ENCODE assay signal across 20 cellular contexts in genomic region chr12:25712169-25712568, GRCh38.
DNase-seq lines count a peak whose midpoint lies in the region; ATAC-seq and TF ChIP-seq lines count a peak whose summit lies in the region.
"Had no signal": no experiment of that assay in that cellular context is flagged by ENCODE, and none has a peak within 500 bp of the region (broad histone marks: within the 10 kb centered on the region; RNA-seq: fewer than 3 reads in every experiment).

No MANE protein-coding gene starts in this region.

- no peak overlapping the region for H2BK120ac ChIP-seq in H9 (ENCODE audit: low read depth, low read length, poor library complexity, severe bottlenecking)

- no peak overlapping the region for H4K91ac ChIP-seq in H9 (ENCODE audit: insufficient read length, low read depth, low read length)

- H3K9ac ChIP-seq in MM.1S (ENCODE audit: low read length) (no peak overlapping the region), H9 (ENCODE audit: extremely low read depth, insufficient read length, low read length) (no peak overlapping the region)

- no peak overlapping the region for H2BK5ac ChIP-seq in H9 (ENCODE audit: insufficient read length, low read length)

- no peak overlapping the region for H2BK15ac ChIP-seq in H9 (ENCODE audit: low read depth, low read length)

- H3T11ph ChIP-seq in H9 (ENCODE audit: low read length) = no peak overlapping the region

- no peak overlapping the region for H3K56ac ChIP-seq in H9 (ENCODE audit: insufficient read length, low read depth, low read length)

- no peak overlapping the region for H4K5ac ChIP-seq in H9 (ENCODE audit: insufficient read length, low read depth, low read length)

- ATAC-seq in GM18870 (IDR thresholded peaks at IDR 0.05; ENCODE audit: unreplicated experiment) = peak; percentile 40
- ATAC-seq in HG02763 (IDR thresholded peaks at IDR 0.05; ENCODE audit: unreplicated experiment) = peak; percentile 36
- ATAC-seq in mucosa of descending colon = no peak
- ATAC-seq in HG03460 (IDR thresholded peaks at IDR 0.05; ENCODE audit: unreplicated experiment) = no peak
- ATAC-seq: HepG2, left colon, Panc1, T-cell had no signal

- no peak overlapping the region for H3K4me3 Mint-ChIP-seq in H9
- H3K4me3 Mint-ChIP-seq: naive B cell, T-cell had no signal

- H2BK12ac ChIP-seq in H9 (ENCODE audit: insufficient read length, low read depth, low read length) = no peak overlapping the region

- intact Hi-C loops in mucosa of descending colon (cut with DNase I, micrococcal nuclease) = no loop called here

- no peak overlapping the region for H4K8ac ChIP-seq in H9 (replicated peaks; ENCODE audit: insufficient read length, low read depth, low read length)

- no peak overlapping the region for H3K14ac ChIP-seq in H9 (ENCODE audit: insufficient read depth, low read length)

- H4K20me1 ChIP-seq in MM.1S (ENCODE audit: insufficient read depth, low read length) (no peaks in the 10 kb centered on the region), H9 (ENCODE audit: control insufficient read depth, insufficient read depth, insufficient read length) (no peaks in the 10 kb centered on the region)

- peaks cover 18% of the 10 kb centered on the region for H3F3A ChIP-seq in MM.1S (ENCODE audit: insufficient read depth, low read length)

- no peaks in the 10 kb centered on the region for H3K79me1 ChIP-seq in H9 (ENCODE audit: insufficient read depth, low read depth, low read length, poor library complexity, severe bottlenecking)

- WGBS in H9 (ENCODE audit: extremely low coverage, insufficient read length, low lambda C conversion rate) = no CpG with 5 or more reads among the region's 8 CpGs

- DNase-seq in MM.1S (peak; percentile 86), mucosa of descending colon (no peak), H9 (no peak), inferior parietal cortex (ENCODE audit: extremely low spot score) (no peak)
- DNase-seq: activated T-cell treated with anti-CD3 and anti-CD28 coated beads, Interleukin-2, amount 50 U/mL, for 1 hour; amniotic stem cell; Caco-2; GDM1; GOT3; left colon; naive B cell; NCI-H345; T-cell; tibial artery had no signal

- H3K27me3 ChIP-seq in MM.1S (replicated peaks; ENCODE audit: insufficient read depth, low read length) (no peaks in the 10 kb centered on the region), H9 (ENCODE audit: insufficient read depth, low read length) (no peaks in the 10 kb centered on the region)
- H3K27me3 ChIP-seq: tibial artery had no signal

- H3K4ac ChIP-seq in H9 (ENCODE audit: low read depth, low read length) = no peak overlapping the region

- H3K79me2 ChIP-seq in MM.1S (ENCODE audit: low read length) (no peaks in the 10 kb centered on the region), H9 (ENCODE audit: insufficient read depth, low read length) (no peaks in the 10 kb centered on the region)

- H3K23me2 ChIP-seq in H9 (ENCODE audit: insufficient read length, low read depth, low read length, poor library complexity, severe bottlenecking) = no peaks in the 10 kb centered on the region

- H3K27me3 Mint-ChIP-seq in H9 (ENCODE audit: low read depth) = no peaks in the 10 kb centered on the region; the same call in 1 of the 2 replicates
- H3K27me3 Mint-ChIP-seq: naive B cell, T-cell had no signal

- H3K4me2 ChIP-seq in MM.1S (ENCODE audit: low read depth, low read length) (peak overlapping the region; percentile 71), H9 (ENCODE audit: insufficient read depth, insufficient read length, low read length) (no peak overlapping the region)

- H3K36me3 ChIP-seq in MM.1S (replicated peaks; ENCODE audit: insufficient read depth, low read length) = no peaks in the 10 kb centered on the region
- no peaks in the 10 kb centered on the region for H3K36me3 ChIP-seq in mucosa of descending colon (ENCODE audit: low read depth)
- H3K36me3 ChIP-seq: tibial artery had no signal

- no peaks in the 10 kb centered on the region for H3K9me2 ChIP-seq in MM.1S (replicated peaks; ENCODE audit: insufficient read depth, low read length)

- H2AK5ac ChIP-seq in H9 (ENCODE audit: insufficient read length, low read length) = no peak overlapping the region

- TF ChIP-seq CTCF in MM.1S (IDR thresholded peaks at IDR 0.05; ENCODE audit: low read length) (no peak), mucosa of descending colon (IDR thresholded peaks at IDR 0.05) (no peak), H9 (conservative IDR thresholded peaks at IDR 0.05) (no peak)

- peak overlapping the region; percentile 76; the same call in 1 of the 2 replicates for H3K27ac ChIP-seq in MM.1S (ENCODE audit: low read length)
- no peak overlapping the region for H3K27ac ChIP-seq in H9 (ENCODE audit: insufficient read length, low read depth, low read length)
- H3K27ac ChIP-seq: tibial artery had no signal

- no peaks in the 10 kb centered on the region for H3K4me1 Mint-ChIP-seq in H9
- H3K4me1 Mint-ChIP-seq: naive B cell had no signal

- H3K4me1 ChIP-seq in MM.1S (ENCODE audit: low read length) (peaks cover 20% of the 10 kb centered on the region), mucosa of descending colon (ENCODE audit: low read depth) (no peaks in the 10 kb centered on the region), H9 (ENCODE audit: insufficient read depth, low read length) (no peaks in the 10 kb centered on the region)
- H3K4me1 ChIP-seq: Caco-2, tibial artery had no signal

- no peak overlapping the region for H3K23ac ChIP-seq in H9 (ENCODE audit: insufficient read length, low read depth, low read length)

- H2BK20ac ChIP-seq in H9 (ENCODE audit: low read depth, low read length, poor library complexity, severe bottlenecking) = no peak overlapping the region

- peaks cover 27 to 30% of the 10 kb centered on the region in 2 experiments for H3K9me3 Mint-ChIP-seq in H9

- peaks cover 11 to 24% (median 22%) of the 10 kb centered on the region in 3 experiments for H3K36me3 Mint-ChIP-seq in H9 (ENCODE audit: insufficient read depth in 1 of 3, low read depth in 3 of 3)
- H3K36me3 Mint-ChIP-seq: naive B cell, T-cell had no signal

- H2AFZ ChIP-seq in MM.1S (ENCODE audit: low read length) (no peak overlapping the region), H9 (ENCODE audit: low read length) (no peak overlapping the region)

- no peaks in the 10 kb centered on the region for H3K9me3 ChIP-seq in MM.1S (replicated peaks; ENCODE audit: insufficient read depth, low read length)
- peaks cover 9% of the 10 kb centered on the region for H3K9me3 ChIP-seq in mucosa of descending colon
- H3K9me3 ChIP-seq in H9 (ENCODE audit: control insufficient read depth, low read depth, low read length) = peaks cover 16% of the 10 kb centered on the region

- H3K27ac Mint-ChIP-seq in H9 = no peak overlapping the region
- H3K27ac Mint-ChIP-seq: naive B cell, T-cell had no signal

- no peak overlapping the region for H3K18ac ChIP-seq in H9 (ENCODE audit: insufficient read length, low read depth, low read length)

- 0 out of 2 replicates have a peak overlapping the region, but pooled peaks have one; percentile 18 for H3K4me3 ChIP-seq in GM08714 (ENCODE audit: low read length)
- H3K4me3 ChIP-seq in MM.1S (ENCODE audit: low read length) = peak overlapping the region; percentile 43
- H3K4me3 ChIP-seq in mucosa of descending colon = no peak overlapping the region
- H3K4me3 ChIP-seq: tibial artery had no signal

Comparison
In these comparisons a context has a peak if more than half of its experiments do, and no peak if none do; other contexts are left out.
1. ATAC-seq: peak in GM18870 (single experiment) and HG02763 (single experiment); none in mucosa of descending colon (single experiment) and HG03460 (single experiment).